ENCODE assay signal across 8 cellular contexts in genomic region chr16:80804451-80805383, GRCh38. TPM values are rescaled to one million over a fixed set of nuclear protein-coding genes. Genes with fewer than 3 reads are reported as not detected.
A peak's percentile ranks its signal among the peaks of the same experiment; 100 is the strongest.
DNase-seq lines count a peak whose midpoint lies in the region; ATAC-seq and TF ChIP-seq lines count a peak whose summit lies in the region.

Gene CDYL2, minus strand, starts transcription at chr16:80804598. Its CDS starts 425 bp downstream, at chr16:80804173.

- H3K36me3 Mint-ChIP-seq in T-helper 1 cell treated with Interleukin-12 subunit alpha and Interleukin-12 subunit beta and Interleukin-4 antibody, amounts not matched to agents 30 μg/mL and 1 μg/mL, for 36 hours (ENCODE audit: low read depth): peaks cover 28% of the 10 kb centered on the region
- H3K36me3 Mint-ChIP-seq in MCF 10A (ENCODE audit: insufficient read depth, unreplicated experiment) (no peaks in the 10 kb centered on the region), immature natural killer cell (peaks cover 0 to 3% (median 0%) of the 10 kb centered on the region in 3 donors)

- peak; percentile 72 for ATAC-seq in HG03039 (IDR thresholded peaks at IDR 0.05; ENCODE audit: unreplicated experiment)

- peaks cover 20% of the 10 kb centered on the region for H3K9me3 Mint-ChIP-seq in T-helper 1 cell treated with Interleukin-12 subunit alpha and Interleukin-12 subunit beta and Interleukin-4 antibody, amounts not matched to agents 30 μg/mL and 1 μg/mL, for 36 hours
- H3K9me3 Mint-ChIP-seq in MCF 10A (ENCODE audit: unreplicated experiment) (no peaks in the 10 kb centered on the region), immature natural killer cell (peaks cover 0 to 2% (median 0%) of the 10 kb centered on the region in 6 donors)

- intact Hi-C loops in MCF 10A (cut with micrococcal nuclease): no loop called here

- H3K27ac Mint-ChIP-seq in T-helper 1 cell treated with Interleukin-12 subunit alpha and Interleukin-12 subunit beta and Interleukin-4 antibody, amounts not matched to agents 30 μg/mL and 1 μg/mL, for 36 hours: peak within 1 kb of the TSS; percentile 98
- H3K27ac Mint-ChIP-seq in MCF 10A (ENCODE audit: low read depth, unreplicated experiment): peak within 1 kb of the TSS; percentile 52
- no peak within 1 kb of the TSS for H3K27ac Mint-ChIP-seq in immature natural killer cell

- CTCF ChIA-PET in MCF 10A (lab: Yijun Ruan, JAX): no interaction called here

- no peak for TF ChIP-seq CTCF in MCF 10A (IDR thresholded peaks at IDR 0.05; ENCODE audit: unreplicated experiment)

- POLR2A ChIA-PET in MCF 10A (lab: Yijun Ruan, JAX): no interaction called here

- peaks cover 53% of the 10 kb centered on the region for H3K4me1 Mint-ChIP-seq in T-helper 1 cell treated with Interleukin-12 subunit alpha and Interleukin-12 subunit beta and Interleukin-4 antibody, amounts not matched to agents 30 μg/mL and 1 μg/mL, for 36 hours (ENCODE audit: low read depth)
- H3K4me1 Mint-ChIP-seq in MCF 10A (ENCODE audit: insufficient read depth, unreplicated experiment) (peaks cover 9% of the 10 kb centered on the region), immature natural killer cell (peaks cover 0 to 2% of the 10 kb centered on the region in 2 donors)

- no peaks in the 10 kb centered on the region for H3K27me3 Mint-ChIP-seq in T-helper 1 cell treated with Interleukin-12 subunit alpha and Interleukin-12 subunit beta and Interleukin-4 antibody, amounts not matched to agents 30 μg/mL and 1 μg/mL, for 36 hours (ENCODE audit: low read depth)
- no peaks in the 10 kb centered on the region for H3K27me3 Mint-ChIP-seq in MCF 10A (ENCODE audit: insufficient read depth, unreplicated experiment)
- H3K27me3 Mint-ChIP-seq in immature natural killer cell (ENCODE audit: low read depth in 3 of 3): peaks cover 2 to 12% (median 4%) of the 10 kb centered on the region in 3 donors

- H3K4me3 Mint-ChIP-seq in T-helper 1 cell treated with Interleukin-12 subunit alpha and Interleukin-12 subunit beta and Interleukin-4 antibody, amounts not matched to agents 30 μg/mL and 1 μg/mL, for 36 hours: peak within 1 kb of the TSS; percentile 97
- H3K4me3 Mint-ChIP-seq in MCF 10A (ENCODE audit: unreplicated experiment) (peak within 1 kb of the TSS; percentile 74), immature natural killer cell (peak within 1 kb of the TSS; percentile 81 to 91 (median 86))

- DNase-seq in NCI-H345 (lab: John Stamatoyannopoulos, UW): peak; percentile 35
- DNase-seq in NCI-H345 treated with DMSO at 0.1 percent for 48 hours (lab: John Stamatoyannopoulos, UW; ENCODE audit: unreplicated experiment): no peak
- DNase-seq in MCF 10A (ENCODE audit: unreplicated experiment): peak; percentile 11
- DNase-seq in immature natural killer cell: peak in 2 of 3 donors; percentile 5 to 39
- DNase-seq in stimulated activated CD4-positive, alpha-beta T cell treated with anti-CD3 and anti-CD28 coated beads, Interleukin-1b, Interleukin-23, amount 100 ng/mL, for 1 hour (ENCODE audit: low read depth in 2 of 2): peak; percentile 18 to 19
- no peak for DNase-seq in NCI-H446 (lab: John Stamatoyannopoulos, UW)

- no TSS peak for BruUV-seq in MCF 10A (replicated peaks; lab: Mats Ljungman, UMichigan)

RNA-seq across cellular contexts. Expression of gene CDYL2, which starts in this region (rescaled TPM):
- 7.1 and 7.4 TPM in 2 replicates for total RNA-seq in MCF 10A (2022)
- under 1 TPM in 1 of 3 donors, not detected in 2; 0.21 TPM for polyA plus RNA-seq in immature natural killer cell

Comparison
In these comparisons a context has a peak if more than half of its experiments do, and no peak if none do; other contexts are left out.
1. DNase-seq: peak in NCI-H345 (single experiment), MCF 10A (single experiment) and stimulated activated CD4-positive, alpha-beta T cell treated with anti-CD3 and anti-CD28 coated beads, Interleukin-1b, Interleukin-23, amount 100 ng/mL, for 1 hour (2 of 2); none in NCI-H345 treated with DMSO at 0.1 percent for 48 hours (single experiment) and NCI-H446 (0 of 2).
2. Peak in DNase-seq in immature natural killer cell; RNA of the gene not detected or under 1 TPM.
3. H3K27ac Mint-ChIP-seq: peak in T-helper 1 cell treated with Interleukin-12 subunit alpha and Interleukin-12 subunit beta and Interleukin-4 antibody, amounts not matched to agents 30 μg/mL and 1 μg/mL, for 36 hours (single experiment) and MCF 10A (single experiment); none in immature natural killer cell (0 of 6).
4. Peak in every context shown above with its lines, with median percentiles within 50 percentile points of each other: H3K4me3 Mint-ChIP-seq.